In genomic region chr6:160198577-160199211, GRCh38 we compare ENCODE assay signal across 11 cellular contexts. TPM values are rescaled to one million over a fixed set of nuclear protein-coding genes. Genes with fewer than 3 reads are reported as not detected.
A peak's percentile ranks its signal among the peaks of the same experiment; 100 is the strongest.
DNase-seq lines count a peak whose midpoint lies in the region; ATAC-seq and TF ChIP-seq lines count a peak whose summit lies in the region.
"Had no signal": no experiment of that assay in that cellular context is flagged by ENCODE, and none has a peak within 500 bp of the region (broad histone marks: within the 10 kb centered on the region; RNA-seq: fewer than 3 reads in every experiment).

No MANE protein-coding gene starts in this region.

- no peaks in the 10 kb centered on the region for H3K9me2 ChIP-seq in OCI-LY7 (ENCODE audit: insufficient read depth, low read length)

- H3K36me3 ChIP-seq in thyroid gland, result no peaks in the 10 kb centered on the region
- no peaks in the 10 kb centered on the region for H3K36me3 ChIP-seq in OCI-LY7 (ENCODE audit: insufficient read depth, low read length)
- H3K36me3 ChIP-seq: heart right ventricle, neutrophil had no signal

- H3K4me1 ChIP-seq in thyroid gland (peaks cover 5 to 7% of the 10 kb centered on the region in 2 donors), OCI-LY7 (ENCODE audit: insufficient read depth, low read length, poor library complexity, severe bottlenecking) (no peaks in the 10 kb centered on the region)
- H3K4me1 ChIP-seq: heart right ventricle had no signal

- no peak overlapping the region for H2AFZ ChIP-seq in OCI-LY7 (ENCODE audit: low read length)

- peaks cover 26% of the 10 kb centered on the region for H3K9me3 Mint-ChIP-seq in chondrocyte (ENCODE audit: low read depth)

- no peaks in the 10 kb centered on the region for H3K9me3 ChIP-seq in thyroid gland
- peaks cover 5% of the 10 kb centered on the region; the same call in 1 of the 2 replicates for H3K9me3 ChIP-seq in OCI-LY7 (ENCODE audit: low read length)
- H3K9me3 ChIP-seq: neutrophil had no signal

- no peak for TF ChIP-seq POLR2A in thyroid gland (IDR thresholded peaks at IDR 0.05)

- no peaks in the 10 kb centered on the region for H3K27me3 Mint-ChIP-seq in chondrocyte (ENCODE audit: low read depth)

- no peaks in the 10 kb centered on the region for H3K79me2 ChIP-seq in OCI-LY7 (ENCODE audit: insufficient read depth, low read depth, low read length)

- peaks cover 8% of the 10 kb centered on the region for H3K36me3 Mint-ChIP-seq in chondrocyte (ENCODE audit: low read depth)

- H3K4me3 ChIP-seq in thyroid gland (replicated peaks in 1 of 3), result no peak overlapping the region
- H3K4me3 ChIP-seq in OCI-LY7 (ENCODE audit: low read depth, low read length, poor library complexity, severe bottlenecking), result no peak overlapping the region
- H3K4me3 ChIP-seq: heart right ventricle had no signal

- H3K27ac Mint-ChIP-seq in chondrocyte (ENCODE audit: unreplicated experiment), result peak overlapping the region; percentile 11
- H3K27ac Mint-ChIP-seq: activated T-cell treated with anti-CD3 and anti-CD28 coated beads, Interleukin-2, amount 50 U/mL, for 24 hours had no signal

- H3K27me3 ChIP-seq in thyroid gland, result no peaks in the 10 kb centered on the region
- H3K27me3 ChIP-seq: neutrophil had no signal

- CTCF ChIA-PET in OCI-LY7 (lab: Charles Lee; ENCODE audit: unreplicated experiment), result no interaction called here

- H3K4me1 Mint-ChIP-seq in chondrocyte (ENCODE audit: low read depth), result peaks cover 40% of the 10 kb centered on the region

- DNase-seq in chondrocyte (ENCODE audit: low spot score), result no peak
- DNase-seq in thyroid gland, result no peak
- DNase-seq in NCI-H1930 (lab: John Stamatoyannopoulos, UW), result no peak
- no peak for DNase-seq in NCI-H1048 (lab: John Stamatoyannopoulos, UW)
- DNase-seq in OCI-LY7 (ENCODE audit: low spot score), result no peak
- DNase-seq: activated T-cell treated with anti-CD3 and anti-CD28 coated beads, Interleukin-2, amount 50 U/mL, for 24 hours; heart right ventricle had no signal

- H3K27ac ChIP-seq in thyroid gland (no peak overlapping the region), OCI-LY7 (ENCODE audit: low read depth, low read length, poor library complexity, severe bottlenecking) (no peak overlapping the region)
- H3K27ac ChIP-seq: heart right ventricle, neutrophil had no signal

- H3K4me2 ChIP-seq in OCI-LY7 (ENCODE audit: low read length), result no peak overlapping the region

- POLR2A ChIA-PET in OCI-LY7 (lab: Charles Lee), result interaction anchor here (0.9 kb wide), 1 partner anchor 9 kb away, joined by 3 read pairs; no protein-coding TSS in a partner anchor

- 52 to 54% methylated on average over 3 of the region's 3 CpGs for WGBS in thyroid gland, 2 donors

- no TSS peak for BruUV-seq in OCI-LY7 (replicated peaks; lab: Mats Ljungman, UMichigan)

- no peak for TF ChIP-seq CTCF in chondrocyte (IDR thresholded peaks at IDR 0.05)
- no peak for TF ChIP-seq CTCF in thyroid gland (IDR thresholded peaks at IDR 0.05)
- TF ChIP-seq CTCF in OCI-LY7 (conservative IDR thresholded peaks at IDR 0.05; ENCODE audit: low read length), result no peak

- ATAC-seq in GM19397 (IDR thresholded peaks at IDR 0.05; ENCODE audit: unreplicated experiment) (peak; percentile 95), HG03066 (IDR thresholded peaks at IDR 0.05; ENCODE audit: low read depth, unreplicated experiment) (peak; percentile 91)
- ATAC-seq: heart right ventricle had no signal

- no peak overlapping the region for H3K4me3 Mint-ChIP-seq in chondrocyte (ENCODE audit: unreplicated experiment)
- H3K4me3 Mint-ChIP-seq: activated T-cell treated with anti-CD3 and anti-CD28 coated beads, Interleukin-2, amount 50 U/mL, for 24 hours had no signal

- no peaks in the 10 kb centered on the region for H4K20me1 ChIP-seq in OCI-LY7 (ENCODE audit: insufficient read depth, low read length)

- intact Hi-C loops in thyroid gland (cut with DNase I), result no loop called here
- intact Hi-C loops in OCI-LY7 (cut with micrococcal nuclease; ENCODE audit: unreplicated experiment), result no loop called here

RNA-seq across cellular contexts. Expression of gene SLC22A2, which starts 59.9 kb away (rescaled TPM):
- total RNA-seq in chondrocyte (not detected in 3 replicates), thyroid gland (not detected), OCI-LY7 (2022) (not detected in 2 replicates)
- total RNA-seq in OCI-LY7 (2014; rRNA removed; shearing (Covaris generic)), result not detected in 2 replicates
- total RNA-seq: heart right ventricle, NCI-H460 had no signal
